Comparison of ENCODE assay signal across 1 cellular context in the genomic region with DNA sequence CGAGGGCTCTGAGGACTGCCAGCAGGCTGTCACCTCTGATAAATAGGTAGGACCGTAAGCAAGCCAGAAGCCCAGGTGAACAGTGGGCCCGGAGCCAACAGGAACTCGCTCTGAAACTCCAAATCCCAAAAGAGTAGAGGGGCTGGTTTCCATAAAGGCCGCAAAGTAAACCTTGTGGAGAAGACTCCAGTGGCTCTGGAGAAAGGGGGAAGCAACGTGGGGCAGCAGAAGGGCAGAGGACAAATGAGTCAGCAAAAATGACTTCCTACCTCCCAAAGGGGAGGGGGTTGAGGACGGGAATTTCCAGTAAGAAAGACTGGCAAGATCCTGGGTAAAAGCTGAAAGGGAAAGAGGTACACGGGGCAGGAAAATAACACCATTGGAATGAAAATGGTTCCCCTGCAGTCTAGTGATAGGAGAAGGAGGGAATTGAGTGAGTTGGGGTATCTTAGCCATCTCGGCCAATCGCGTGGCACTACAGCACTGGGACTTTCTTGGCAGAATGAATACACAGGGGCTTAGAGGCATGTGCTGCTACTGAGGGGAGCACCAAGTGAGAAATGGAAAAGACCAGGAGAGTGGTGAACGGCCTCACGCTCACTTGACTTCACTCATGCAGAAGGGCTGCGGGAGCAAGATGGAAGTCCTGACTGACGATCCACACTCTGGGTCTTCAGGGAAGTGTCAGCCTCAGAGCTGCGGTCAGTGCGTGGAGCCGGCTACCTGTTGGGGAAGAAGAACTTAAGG.
TF ChIP-seq lines count a peak whose summit lies in the region.

No MANE protein-coding gene starts in this region.

TF ChIP-seq in K562, 482 proteins besides CTCF, POLR2A, EP300 and RAD21 (continues in another document):
- TF ChIP-seq PRMT5 (CRISPR knock-in tag; IDR thresholded peaks at IDR 0.05) (no peak), MAFG (tag; conservative IDR thresholded peaks at IDR 0.05) (peak; percentile 97), CSDE1 (IDR thresholded peaks at IDR 0.05) (no peak), ARID1B (IDR thresholded peaks at IDR 0.05) (peak; percentile 67), STAG1 (CRISPR knock-in tag; IDR thresholded peaks at IDR 0.05; ENCODE audit: borderline replicate concordance) (no peak), ZNF668 (CRISPR knock-in tag; IDR thresholded peaks at IDR 0.05) (no peak), KLF1 (tag; IDR thresholded peaks at IDR 0.05) (no peak), HDAC2 (IDR thresholded peaks at IDR 0.05) (no peak), SMAD3 (CRISPR knock-in tag; conservative IDR thresholded peaks at IDR 0.05) (0 out of 2 replicates have a peak, but pooled peaks have one; percentile 3), MTA1 (IDR thresholded peaks at IDR 0.05; ENCODE audit: borderline replicate concordance) (peak; percentile 29; the same call in 1 of the 2 replicates), TAF9B (IDR thresholded peaks at IDR 0.05; ENCODE audit: partially characterized antibody) (peak; percentile 65), SIN3B (IDR thresholded peaks at IDR 0.05; ENCODE audit: low read depth) (no peak), ELF2 (CRISPR knock-in tag; IDR thresholded peaks at IDR 0.05) (no peak), ATF6 (CRISPR knock-in tag; IDR thresholded peaks at IDR 0.05) (no peak), TCF7L2 (IDR thresholded peaks at IDR 0.05; ENCODE audit: low read depth, low read length) (no peak), NR2F6 (CRISPR knock-in tag; IDR thresholded peaks at IDR 0.05) (no peak), DPF2 (IDR thresholded peaks at IDR 0.05) (peak; percentile 74), NONO (IDR thresholded peaks at IDR 0.05; ENCODE audit: low read depth in 2 of 2, low read length in 1 of 2) (no peak), ZMIZ1 (IDR thresholded peaks at IDR 0.05; ENCODE audit: low read depth in 2 of 2, low read length in 2 of 2) (no peak), HIVEP1 (CRISPR knock-in tag; IDR thresholded peaks at IDR 0.05) (no peak), SFPQ (IDR thresholded peaks at IDR 0.05; ENCODE audit: low read depth, low read length) (no peak), NFE2L1 (tag; IDR thresholded peaks at IDR 0.05; ENCODE audit: borderline replicate concordance, low read depth) (peak; percentile 85), ZNF316 (IDR thresholded peaks at IDR 0.05) (peak; percentile 99), GTF2F1 (IDR thresholded peaks at IDR 0.05; ENCODE audit: low read depth, low read length) (no peak), RUNX1 (IDR thresholded peaks at IDR 0.05; ENCODE audit: low read depth) (no peak), MEF2D (tag; conservative IDR thresholded peaks at IDR 0.05; ENCODE audit: low read depth) (peak; percentile 72), TBP (optimal IDR thresholded peaks at IDR 0.05; ENCODE audit: low read depth, low read length) (peak; percentile 58), CXXC5 (CRISPR knock-in tag; IDR thresholded peaks at IDR 0.05) (peak; percentile 46), NFIC (IDR thresholded peaks at IDR 0.05) (peak; percentile 52; the same call in 1 of the 2 replicates), HNRNPLL (IDR thresholded peaks at IDR 0.05; ENCODE audit: low read depth, low read length, poor library complexity, severe bottlenecking) (no peak), MAZ (CRISPR knock-in tag; conservative IDR thresholded peaks at IDR 0.05 in 1 of 2, IDR thresholded peaks at IDR 0.05 in 1 of 2) (0 out of 4 replicates have a peak, but pooled peaks of 1 of the 2 experiments have one; percentile 24), BRD9 (IDR thresholded peaks at IDR 0.05; ENCODE audit: low read depth, partially characterized antibody) (no peak), POU5F1 (IDR thresholded peaks at IDR 0.05; ENCODE audit: borderline replicate concordance, low read depth, low read length, partially characterized antibody) (no peak), SMARCE1 (IDR thresholded peaks at IDR 0.05) (0 out of 2 replicates have a peak, but pooled peaks have one; percentile 45), HLTF (IDR thresholded peaks at IDR 0.05) (no peak), GATAD2A (IDR thresholded peaks at IDR 0.05) (0 out of 2 replicates have a peak, but pooled peaks have one; percentile 32), BACH1 (tag; IDR thresholded peaks at IDR 0.05) (peak; percentile 89), BRCA1 (IDR thresholded peaks at IDR 0.05) (no peak), BRCA1 (CRISPR knock-in tag; IDR thresholded peaks at IDR 0.05) (no peak), SMARCB1 (IDR thresholded peaks at IDR 0.05; ENCODE audit: insufficient read length, low read depth) (no peak), CHD1 (IDR thresholded peaks at IDR 0.05; ENCODE audit: low read length) (no peak), NR2C2 (CRISPR knock-in tag; IDR thresholded peaks at IDR 0.05) (no peak), NR2C2 (tag; IDR thresholded peaks at IDR 0.05) (no peak), TSC22D4 (tag; IDR thresholded peaks at IDR 0.05) (no peak), RBM25 (IDR thresholded peaks at IDR 0.05; ENCODE audit: low read depth, low read length, severe bottlenecking) (no peak), SIRT6 (IDR thresholded peaks at IDR 0.05; ENCODE audit: low read depth, low read length) (no peak), MAFF (IDR thresholded peaks at IDR 0.05; ENCODE audit: low read length) (peak; percentile 95), NR2C1 (IDR thresholded peaks at IDR 0.05) (no peak), NR2C1 (tag; IDR thresholded peaks at IDR 0.05) (0 out of 2 replicates have a peak, but pooled peaks have one; percentile 37), CBX2 (IDR thresholded peaks at IDR 0.05; ENCODE audit: insufficient read depth, low read length, poor library complexity, severe bottlenecking) (no peak), ZNF766 (CRISPR knock-in tag; conservative IDR thresholded peaks at IDR 0.05) (0 out of 2 replicates have a peak, but pooled peaks have one; percentile 28), SMARCA5 (IDR thresholded peaks at IDR 0.05) (no peak), ZKSCAN8 (CRISPR knock-in tag; IDR thresholded peaks at IDR 0.05) (peak; percentile 40; the same call in 1 of the 2 replicates), C11orf30 (IDR thresholded peaks at IDR 0.05; ENCODE audit: low read depth) (peak; percentile 98), NFRKB (IDR thresholded peaks at IDR 0.05; ENCODE audit: low read depth) (0 out of 2 replicates have a peak, but pooled peaks have one; percentile 45), FIP1L1 (IDR thresholded peaks at IDR 0.05; ENCODE audit: low read depth, low read length, poor library complexity, severe bottlenecking) (no peak), SMARCC2 (IDR thresholded peaks at IDR 0.05; ENCODE audit: low read depth) (0 out of 2 replicates have a peak, but pooled peaks have one; percentile 34), MEIS2 (IDR thresholded peaks at IDR 0.05; ENCODE audit: partially characterized antibody) (no peak), VEZF1 (CRISPR knock-in tag; IDR thresholded peaks at IDR 0.05) (peak; percentile 25; the same call in 1 of the 2 replicates)
- TF ChIP-seq, protein P1, sequence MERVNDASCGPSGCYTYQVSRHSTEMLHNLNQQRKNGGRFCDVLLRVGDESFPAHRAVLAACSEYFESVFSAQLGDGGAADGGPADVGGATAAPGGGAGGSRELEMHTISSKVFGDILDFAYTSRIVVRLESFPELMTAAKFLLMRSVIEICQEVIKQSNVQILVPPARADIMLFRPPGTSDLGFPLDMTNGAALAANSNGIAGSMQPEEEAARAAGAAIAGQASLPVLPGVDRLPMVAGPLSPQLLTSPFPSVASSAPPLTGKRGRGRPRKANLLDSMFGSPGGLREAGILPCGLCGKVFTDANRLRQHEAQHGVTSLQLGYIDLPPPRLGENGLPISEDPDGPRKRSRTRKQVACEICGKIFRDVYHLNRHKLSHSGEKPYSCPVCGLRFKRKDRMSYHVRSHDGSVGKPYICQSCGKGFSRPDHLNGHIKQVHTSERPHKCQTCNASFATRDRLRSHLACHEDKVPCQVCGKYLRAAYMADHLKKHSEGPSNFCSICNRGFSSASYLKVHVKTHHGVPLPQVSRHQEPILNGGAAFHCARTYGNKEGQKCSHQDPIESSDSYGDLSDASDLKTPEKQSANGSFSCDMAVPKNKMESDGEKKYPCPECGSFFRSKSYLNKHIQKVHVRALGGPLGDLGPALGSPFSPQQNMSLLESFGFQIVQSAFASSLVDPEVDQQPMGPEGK (CRISPR knock-in tag; IDR thresholded peaks at IDR 0.05; ENCODE audit: borderline replicate concordance) = no peak
- TF ChIP-seq, protein P2, sequence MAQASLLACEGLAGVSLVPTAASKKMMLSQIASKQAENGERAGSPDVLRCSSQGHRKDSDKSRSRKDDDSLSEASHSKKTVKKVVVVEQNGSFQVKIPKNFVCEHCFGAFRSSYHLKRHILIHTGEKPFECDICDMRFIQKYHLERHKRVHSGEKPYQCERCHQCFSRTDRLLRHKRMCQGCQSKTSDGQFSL (CRISPR knock-in tag; IDR thresholded peaks at IDR 0.05) = no peak
- TF ChIP-seq, protein P2 (tag; IDR thresholded peaks at IDR 0.05) = peak in 1 of 2 experiments; percentile 71; a peak in 1 of 4 replicates
- TF ChIP-seq, protein P3, sequence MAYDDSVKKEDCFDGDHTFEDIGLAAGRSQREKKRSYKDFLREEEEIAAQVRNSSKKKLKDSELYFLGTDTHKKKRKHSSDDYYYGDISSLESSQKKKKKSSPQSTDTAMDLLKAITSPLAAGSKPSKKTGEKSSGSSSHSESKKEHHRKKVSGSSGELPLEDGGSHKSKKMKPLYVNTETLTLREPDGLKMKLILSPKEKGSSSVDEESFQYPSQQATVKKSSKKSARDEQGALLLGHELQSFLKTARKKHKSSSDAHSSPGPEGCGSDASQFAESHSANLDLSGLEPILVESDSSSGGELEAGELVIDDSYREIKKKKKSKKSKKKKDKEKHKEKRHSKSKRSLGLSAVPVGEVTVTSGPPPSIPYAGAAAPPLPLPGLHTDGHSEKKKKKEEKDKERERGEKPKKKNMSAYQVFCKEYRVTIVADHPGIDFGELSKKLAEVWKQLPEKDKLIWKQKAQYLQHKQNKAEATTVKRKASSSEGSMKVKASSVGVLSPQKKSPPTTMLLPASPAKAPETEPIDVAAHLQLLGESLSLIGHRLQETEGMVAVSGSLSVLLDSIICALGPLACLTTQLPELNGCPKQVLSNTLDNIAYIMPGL (CRISPR knock-in tag; IDR thresholded peaks at IDR 0.05) = no peak
